8 cellular contexts compared by ENCODE assay signal in the genomic region with DNA sequence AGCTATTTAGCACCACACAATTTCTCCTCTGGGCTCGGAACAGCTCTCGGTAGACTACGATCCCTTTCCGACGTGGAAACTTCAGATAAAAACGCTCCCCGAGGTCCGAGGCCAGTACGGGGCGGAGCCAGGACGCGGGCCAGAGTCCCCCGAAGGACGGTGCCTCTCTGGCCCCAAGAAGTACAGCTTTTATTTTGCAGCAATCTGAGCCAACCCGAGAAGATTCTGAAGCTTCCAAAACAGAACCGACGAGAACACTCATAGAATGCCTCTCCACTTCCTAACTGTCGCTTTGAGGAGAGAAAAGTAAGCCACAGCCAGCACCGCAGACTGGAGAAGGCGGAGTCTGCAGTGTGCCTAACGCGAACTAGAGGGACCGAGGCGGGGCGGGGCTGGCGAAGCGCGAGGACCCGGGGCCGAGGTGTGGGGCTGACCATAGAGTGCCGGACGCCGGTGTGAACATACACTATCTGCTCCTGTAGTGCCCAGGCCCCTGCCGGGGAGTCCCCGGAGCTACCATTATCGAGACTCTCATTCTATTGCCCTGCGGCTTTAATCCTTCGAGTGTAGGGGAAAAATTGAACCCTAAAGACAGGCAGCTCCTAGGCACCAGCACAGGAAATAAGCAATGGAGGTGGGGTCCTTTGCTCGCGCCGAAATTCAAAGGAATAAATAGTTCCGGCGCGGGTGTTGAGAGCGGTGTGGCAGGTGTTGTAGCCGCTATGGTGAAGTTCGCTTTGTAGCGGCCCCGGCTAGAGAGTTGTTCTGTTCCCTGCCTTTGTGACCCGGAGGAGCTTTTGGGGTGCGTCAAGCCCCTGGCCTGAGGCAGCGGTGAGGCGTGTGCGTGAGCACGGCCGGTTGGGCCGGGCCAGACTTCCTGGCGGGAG. TPM values are rescaled to one million over a fixed set of nuclear protein-coding genes. Genes with fewer than 3 reads are reported as not detected.
DNase-seq lines count a peak whose midpoint lies in the region; ATAC-seq lines count a peak whose summit lies in the region.

SMC2 (plus strand) TSS at position 663 of the 887 bp plus-strand sequence. CDS start 1,076 bp downstream, outside the sequence.

- no peaks in the 10 kb centered on the region for H4K20me1 ChIP-seq in BLaER1

- ATAC-seq in GM19328 (IDR thresholded peaks at IDR 0.05; ENCODE audit: unreplicated experiment) (peak; percentile 89), HG03520 (IDR thresholded peaks at IDR 0.05; ENCODE audit: unreplicated experiment) (peak; percentile 83), left lobe of liver (peak; percentile 96)

- peaks cover 12% of the 10 kb centered on the region; the same call in 1 of the 2 replicates for H3K36me3 ChIP-seq in BLaER1

- peak within 1 kb of the TSS; percentile 98 for H3K27ac ChIP-seq in BLaER1

- H3K9me3 ChIP-seq in BLaER1: no peaks in the 10 kb centered on the region

- H3K4me1 ChIP-seq in BLaER1: peaks cover 52% of the 10 kb centered on the region

- H3K4me3 ChIP-seq in BLaER1: peak within 1 kb of the TSS; percentile 82

- no peaks in the 10 kb centered on the region for H3K27me3 ChIP-seq in BLaER1

- DNase-seq in NCI-H69 (lab: John Stamatoyannopoulos, UW) (peak; percentile 98), dedifferentiated amniotic fluid mesenchymal stem cell (ENCODE audit: extremely low spot score) (peak; percentile 90), left lobe of liver (ENCODE audit: low spot score) (peak; percentile 95)
- peak; percentile 92 for DNase-seq in activated CD4-positive, alpha-beta T cell treated with anti-CD3 and anti-CD28 coated beads, Interleukin-2, amount 50 U/mL, for 1 hour
- peak; percentile 89 for DNase-seq in stimulated activated CD4-positive, alpha-beta T cell treated with anti-CD3 and anti-CD28 coated beads, Interleukin-2, amount 100 ng/mL, for 4 hours (ENCODE audit: low read depth)

- peak within 1 kb of the TSS; percentile 97 for H3K9ac ChIP-seq in BLaER1

- H3K4me2 ChIP-seq in BLaER1: peak within 1 kb of the TSS; percentile 81

RNA-seq across cellular contexts. Expression of gene SMC2, which starts in this region (rescaled TPM):
- 2.9 TPM for total RNA-seq in left lobe of liver

Comparison
In these comparisons a context has a peak if more than half of its experiments do, and no peak if none do; other contexts are left out.
1. Peak in every context shown above with its lines: DNase-seq, ATAC-seq, H3K4me3 ChIP-seq and H3K27ac ChIP-seq.